8 cellular contexts compared by ENCODE assay signal in the genomic region with DNA sequence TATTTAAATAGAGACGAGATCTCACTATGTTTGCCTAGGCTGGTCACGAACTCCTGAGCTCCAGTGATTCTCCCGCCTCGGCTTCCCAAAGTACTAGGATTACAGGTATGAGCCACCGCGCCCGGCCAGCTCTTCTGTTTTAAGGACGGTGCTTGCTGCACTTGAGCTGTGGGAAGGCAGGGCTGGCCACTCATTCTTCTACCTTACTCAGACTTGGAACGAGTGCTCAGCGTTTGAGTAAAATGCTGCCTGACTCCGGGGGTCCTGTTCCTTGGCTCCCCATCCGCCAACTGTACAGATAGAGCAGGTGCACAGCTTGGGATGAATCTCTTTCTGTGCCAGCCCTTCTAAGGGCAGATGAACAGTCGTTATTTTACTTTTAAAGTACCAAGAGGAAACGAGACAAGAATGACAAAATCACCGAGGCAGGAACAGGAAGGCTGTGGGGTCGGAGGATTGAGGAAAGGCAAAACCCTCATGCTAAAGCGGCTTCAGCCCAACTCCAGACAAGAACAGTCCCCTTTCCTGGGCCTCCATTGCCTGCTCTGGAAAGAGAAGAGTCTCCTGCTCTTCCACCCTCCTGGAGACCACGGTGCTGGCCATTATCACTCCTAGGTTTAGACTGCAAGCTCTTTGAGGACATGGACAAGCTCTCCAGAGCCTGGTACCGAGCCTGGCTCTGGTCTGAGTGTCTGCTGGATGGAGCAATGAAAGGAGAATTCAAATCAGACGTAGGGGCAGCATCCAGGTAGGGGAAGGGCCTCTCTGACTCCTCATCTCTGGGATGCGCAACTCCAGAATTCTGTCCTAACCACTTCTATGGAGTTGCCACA. TPM values are rescaled to one million over a fixed set of nuclear protein-coding genes. Genes with fewer than 3 reads are reported as not detected.
DNase-seq lines count a peak whose midpoint lies in the region; ATAC-seq, FAIRE-seq and TF ChIP-seq lines count a peak whose summit lies in the region.

No MANE protein-coding gene starts in this region.

- peaks cover 65% of the 10 kb centered on the region for H3K4me1 Mint-ChIP-seq in dendritic cell treated with granulocyte-macrophage colony-stimulating factor and Interleukin-4, amounts not matched to agents 40 ng/mL and 50 ng/mL, for 4 days (ENCODE audit: low read depth)

- H3K4me1 ChIP-seq in OCI-LY3 (ENCODE audit: low read length) (peaks cover 25% of the 10 kb centered on the region), pancreas (peaks cover 7 to 24% (median 7%) of the 10 kb centered on the region in 3 donors)

- H3K27me3 ChIP-seq in OCI-LY3 (ENCODE audit: low read depth, low read length) (no peaks in the 10 kb centered on the region), pancreas (no peaks in the 10 kb centered on the region)

- H3K27me3 Mint-ChIP-seq in dendritic cell treated with granulocyte-macrophage colony-stimulating factor and Interleukin-4, amounts not matched to agents 40 ng/mL and 50 ng/mL, for 4 days = no peaks in the 10 kb centered on the region

- peak overlapping the region; percentile 92 for H3K4me2 ChIP-seq in OCI-LY3 (ENCODE audit: low read length)

- H3K36me3 ChIP-seq in OCI-LY3 (replicated peaks; ENCODE audit: low read depth, low read length) (peaks cover 21% of the 10 kb centered on the region), pancreas (peaks cover 0 to 10% (median 4%) of the 10 kb centered on the region in 3 donors)

- 51 to 52% methylated on average over 21 of the region's 21 CpGs for WGBS in pancreas, 2 donors

- no peak for TF ChIP-seq CTCF in OCI-LY3 (IDR thresholded peaks at IDR 0.05; ENCODE audit: low read depth, low read length)
- TF ChIP-seq CTCF in pancreas (IDR thresholded peaks at IDR 0.05) = no peak

- no peak for FAIRE-seq in pancreas (lab: Jason Lieb, UNC)

- peak overlapping the region; percentile 94 for H3K4me3 ChIP-seq in OCI-LY3 (ENCODE audit: low read length)
- peak overlapping the region; percentile 60 to 83 (median 64) for H3K4me3 ChIP-seq in pancreas

- no peak for ATAC-seq in pancreas

- no peak overlapping the region for H2AFZ ChIP-seq in OCI-LY3 (ENCODE audit: low read depth, low read length)

- H3K27ac ChIP-seq in OCI-LY3 (ENCODE audit: low read length) = peak overlapping the region; percentile 54
- H3K27ac ChIP-seq in pancreas = peak overlapping the region; percentile 81 to 99 (median 94)

- H3K9me3 ChIP-seq in OCI-LY3 (ENCODE audit: insufficient read depth, low read length) (no peaks in the 10 kb centered on the region), pancreas (no peaks in the 10 kb centered on the region)

- H3K27ac Mint-ChIP-seq in dendritic cell treated with granulocyte-macrophage colony-stimulating factor and Interleukin-4, amounts not matched to agents 40 ng/mL and 50 ng/mL, for 4 days = peak overlapping the region; percentile 90

- H3K4me3 Mint-ChIP-seq in dendritic cell treated with granulocyte-macrophage colony-stimulating factor and Interleukin-4, amounts not matched to agents 40 ng/mL and 50 ng/mL, for 4 days = peak overlapping the region; percentile 77

- H3K36me3 Mint-ChIP-seq in dendritic cell treated with granulocyte-macrophage colony-stimulating factor and Interleukin-4, amounts not matched to agents 40 ng/mL and 50 ng/mL, for 4 days (ENCODE audit: low read depth) = peaks cover 22% of the 10 kb centered on the region

- H3K79me2 ChIP-seq in OCI-LY3 (ENCODE audit: low read length) = peaks cover 21% of the 10 kb centered on the region

- intact Hi-C loops in dendritic cell treated with granulocyte-macrophage colony-stimulating factor and Interleukin-4, amounts not matched to agents 40 ng/mL and 50 ng/mL, for 4 days (cut with micrococcal nuclease) = loop anchor here (2.0 kb wide), 1 partner anchor 52 kb away; a partner anchor contains a TSS
- intact Hi-C loops in pancreas (cut with DNase I) = no loop called here

- DNase-seq in DMS79 treated with DMSO at 0.1 percent for 48 hours (lab: John Stamatoyannopoulos, UW) (peak; percentile 19), DMS79 (lab: John Stamatoyannopoulos, UW) (no peak), pancreas (peak in 2 of 6 donors; percentile 42 to 59), NCI-H774 (lab: John Stamatoyannopoulos, UW) (no peak), NCI-H187 (lab: John Stamatoyannopoulos, UW) (no peak), kidney glomerular epithelial cell (lab: John Stamatoyannopoulos, UW) (no peak)

- no peaks in the 10 kb centered on the region for H3K9me3 Mint-ChIP-seq in dendritic cell treated with granulocyte-macrophage colony-stimulating factor and Interleukin-4, amounts not matched to agents 40 ng/mL and 50 ng/mL, for 4 days

- H4K20me1 ChIP-seq in OCI-LY3 (ENCODE audit: insufficient read depth, low read length) = peaks cover 6% of the 10 kb centered on the region

- H3K9ac ChIP-seq in OCI-LY3 (ENCODE audit: low read length) = peak overlapping the region; percentile 96

RNA-seq across cellular contexts. Expression of a gene that starts 1.0 kb away (rescaled TPM):
- 10 to 100 TPM; 64.1 to 99.2 (median 84.9) TPM for total RNA-seq in pancreas
- polyA plus RNA-seq in pancreas = 10 to 100 TPM; 44.8 to 60.8 TPM

RNA-seq across cellular contexts. Expression of a gene that starts 37.1 kb away (rescaled TPM):
- total RNA-seq in pancreas = 10 to 100 TPM in 4 of 6 donors, 1 to 10 TPM in 2; 7.7 to 13.9 (median 10.7) TPM
- polyA plus RNA-seq in pancreas = 10 to 100 TPM; 12.2 to 16.2 TPM

RNA-seq across cellular contexts. Expression of a gene that starts 51.1 kb away (rescaled TPM):
- total RNA-seq in pancreas = 10 to 100 TPM; 20.2 to 35.4 (median 28.3) TPM
- polyA plus RNA-seq in pancreas = 10 to 100 TPM; 14.7 to 36.0 TPM

RNA-seq across cellular contexts. Expression of a gene that starts 56.1 kb away (rescaled TPM):
- total RNA-seq in pancreas = 10 to 100 TPM; 16.6 to 32.3 (median 22.2) TPM
- 10 to 100 TPM; 10.9 to 16.8 TPM for polyA plus RNA-seq in pancreas
